ENCODE assay signal across 8 cellular contexts in the genomic region with DNA sequence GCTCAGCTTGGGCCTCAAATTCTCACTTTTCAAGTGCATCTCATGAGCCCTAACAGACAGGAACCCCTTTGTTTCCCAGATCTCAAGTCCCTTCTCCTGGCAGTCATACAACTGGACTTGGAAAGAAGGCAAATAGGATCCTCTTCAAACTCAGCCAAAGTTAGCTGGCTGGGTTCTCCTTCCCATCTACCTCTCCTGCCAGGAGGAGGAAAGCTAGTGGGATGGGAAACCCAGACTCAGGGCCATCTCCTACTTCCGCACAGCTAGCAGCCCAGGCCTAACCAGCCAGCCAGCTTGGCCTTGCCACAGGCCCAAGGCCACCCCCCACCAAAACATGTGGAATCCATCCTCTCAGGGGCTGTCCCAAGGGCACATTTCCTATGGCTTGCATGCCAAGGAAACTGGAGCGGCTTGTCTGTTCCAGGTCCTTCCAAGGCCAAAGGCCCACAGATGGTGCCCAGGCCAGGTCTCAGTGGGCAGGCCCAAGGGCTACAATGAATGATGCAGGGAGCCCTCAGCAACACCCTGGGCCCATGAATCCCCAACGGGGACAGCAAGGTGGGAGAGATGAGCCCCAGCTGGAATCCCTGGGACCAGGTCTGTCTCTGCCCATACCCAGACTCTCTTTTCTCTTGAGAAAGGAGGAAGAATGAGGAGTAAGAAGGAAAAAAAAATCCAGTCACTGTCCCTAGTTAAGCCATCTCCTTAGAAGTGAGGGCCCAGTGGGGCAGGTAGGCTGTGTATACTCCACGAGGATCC. TPM values are rescaled to one million over a fixed set of nuclear protein-coding genes. Genes with fewer than 3 reads are reported as not detected.
DNase-seq lines count a peak whose midpoint lies in the region; ATAC-seq, FAIRE-seq and TF ChIP-seq lines count a peak whose summit lies in the region.

No MANE protein-coding gene starts in this region.

- intact Hi-C loops in esophagus squamous epithelium (cut with DNase I) (no loop called here), ovary (cut with DNase I) (no loop called here)

- peaks cover 66% of the 10 kb centered on the region for H3K79me2 ChIP-seq in DND-41 (ENCODE audit: insufficient read depth, low read length)

- ATAC-seq in DND-41 (ENCODE audit: insufficient read depth, low read depth) (no peak), HG03457 (IDR thresholded peaks at IDR 0.05; ENCODE audit: unreplicated experiment) (no peak)

- H3K27ac ChIP-seq in DND-41 (ENCODE audit: low read length) (peak overlapping the region; percentile 87), SJCRH30 (no peak overlapping the region), esophagus squamous epithelium (peak overlapping the region; percentile 92 to 97 (median 96)), ovary (peak overlapping the region in 1 of 2 donors; percentile 72)

- WGBS in esophagus squamous epithelium, 2 donors: 15 to 43% methylated on average over 2 of the region's 4 CpGs
- 19 to 25% (median 24%) methylated on average over 4 of the region's 4 CpGs for WGBS in ovary, 3 donors

- TF ChIP-seq POLR2A in esophagus squamous epithelium (IDR thresholded peaks at IDR 0.05): no peak
- no peak for TF ChIP-seq POLR2A in ovary (IDR thresholded peaks at IDR 0.05)

- peak overlapping the region; percentile 99 for H3K4me2 ChIP-seq in DND-41 (ENCODE audit: insufficient read depth, low read length)

- no peak for TF ChIP-seq EP300 in ovary (IDR thresholded peaks at IDR 0.05)

- H3K27me3 ChIP-seq in DND-41 (ENCODE audit: insufficient read depth, low read length, poor library complexity) (no peaks in the 10 kb centered on the region), SJCRH30 (no peaks in the 10 kb centered on the region), esophagus squamous epithelium (no peaks in the 10 kb centered on the region), ovary (no peaks in the 10 kb centered on the region)

- peak overlapping the region; percentile 69 to 98 for H3K4me3 ChIP-seq in DND-41 (ENCODE audit: low read depth in 1 of 2, low read length in 2 of 2)
- H3K4me3 ChIP-seq in SJCRH30: peak overlapping the region; percentile 83
- peak overlapping the region; percentile 77 to 95 (median 92) for H3K4me3 ChIP-seq in esophagus squamous epithelium
- H3K4me3 ChIP-seq in ovary: peak overlapping the region; percentile 100

- no peak for DNase-seq in DND-41
- no peak for DNase-seq in SJCRH30
- DNase-seq in esophagus squamous epithelium (lab: John Stamatoyannopoulos, UW): no peak
- DNase-seq in ovary: peak in 3 of 5 donors; percentile 28 to 57 (median 38)
- DNase-seq in NAMALWA (ENCODE audit: low spot score): no peak
- DNase-seq in stimulated activated CD4-positive, alpha-beta T cell treated with anti-CD3 and anti-CD28 coated beads, Interleukin-4, amount 100 ng/mL, for 1 hour: no peak
- no peak for DNase-seq in urothelium cell line (ENCODE audit: low spot score)

- H3K4me1 ChIP-seq in DND-41 (ENCODE audit: insufficient read depth, low read length): peaks cover 36% of the 10 kb centered on the region
- H3K4me1 ChIP-seq in SJCRH30: peaks cover 11% of the 10 kb centered on the region; the same call in 1 of the 2 replicates
- H3K4me1 ChIP-seq in esophagus squamous epithelium: peaks cover 41 to 68% (median 43%) of the 10 kb centered on the region in 3 donors
- peaks cover 25% of the 10 kb centered on the region for H3K4me1 ChIP-seq in ovary (ENCODE audit: insufficient read depth)

- H3K36me3 ChIP-seq in DND-41 (ENCODE audit: insufficient read depth, low read length) (peaks cover 38% of the 10 kb centered on the region), SJCRH30 (no peaks in the 10 kb centered on the region; the same call in 1 of the 2 replicates), esophagus squamous epithelium (peaks cover 0 to 19% (median 15%) of the 10 kb centered on the region in 3 donors), ovary (no peaks in the 10 kb centered on the region)

- FAIRE-seq in urothelium cell line (lab: Jason Lieb, UNC): no peak

- peaks cover 49% of the 10 kb centered on the region for H4K20me1 ChIP-seq in DND-41 (ENCODE audit: insufficient read depth, low read length)

- TF ChIP-seq CTCF in DND-41 (IDR thresholded peaks at IDR 0.05; ENCODE audit: borderline replicate concordance, extremely low read depth, low read length, poor library complexity, severe bottlenecking) (no peak), esophagus squamous epithelium (IDR thresholded peaks at IDR 0.05) (no peak), ovary (IDR thresholded peaks at IDR 0.05) (no peak)

- H3K9me3 ChIP-seq in DND-41 (ENCODE audit: insufficient read depth, low read length, severe bottlenecking) (no peaks in the 10 kb centered on the region), SJCRH30 (replicated peaks) (no peaks in the 10 kb centered on the region), esophagus squamous epithelium (no peaks in the 10 kb centered on the region), ovary (no peaks in the 10 kb centered on the region)

- H2AFZ ChIP-seq in DND-41 (ENCODE audit: low read depth, low read length): no peak overlapping the region

- peak overlapping the region; percentile 94 for H3K9ac ChIP-seq in DND-41 (ENCODE audit: low read depth, low read length)

RNA-seq across cellular contexts. Expression of a gene that starts 1.7 kb away (rescaled TPM):
- 35.7 and 38.5 TPM in 2 replicates for total RNA-seq in SJCRH30 (2014; rRNA removed; shearing (Covaris generic))
- total RNA-seq in esophagus squamous epithelium (100 to 1,000 TPM; 111 to 161 (median 133) TPM), ovary (100 to 1,000 TPM in 1 of 7 donors, 10 to 100 TPM in 6; 46.2 to 117 (median 72.9) TPM)
- 10 to 100 TPM; 47.9 to 52.7 TPM for polyA plus RNA-seq in ovary

RNA-seq across cellular contexts. Expression of a gene that starts 13.3 kb away (rescaled TPM):
- total RNA-seq in SJCRH30 (2014; rRNA removed; shearing (Covaris generic)): 34.9 and 35.1 TPM in 2 replicates
- total RNA-seq in esophagus squamous epithelium (10 to 100 TPM; 19.8 to 52.3 (median 29.0) TPM), ovary (10 to 100 TPM; 26.1 to 46.5 (median 34.7) TPM)
- 10 to 100 TPM; 21.3 to 47.0 TPM for polyA plus RNA-seq in ovary

RNA-seq across cellular contexts. Expression of a gene that starts 13.5 kb away (rescaled TPM):
- total RNA-seq in SJCRH30 (2014; rRNA removed; shearing (Covaris generic)): 52.7 and 64.8 TPM in 2 replicates
- total RNA-seq in esophagus squamous epithelium (10 to 100 TPM; 55.0 to 87.9 (median 80.7) TPM), ovary (100 to 1,000 TPM in 2 of 7 donors, 10 to 100 TPM in 5; 36.4 to 111 (median 83.8) TPM)
- polyA plus RNA-seq in ovary: 100 to 1,000 TPM in 1 of 2 donors, 10 to 100 TPM in 1; 96.2 to 155 TPM

RNA-seq across cellular contexts. Expression of a gene that starts 32.7 kb away (rescaled TPM):
- not detected in 2 replicates for total RNA-seq in SJCRH30 (2014; rRNA removed; shearing (Covaris generic))
- total RNA-seq in esophagus squamous epithelium: not detected
- not detected for total RNA-seq in ovary
- polyA plus RNA-seq in ovary: not detected

RNA-seq across cellular contexts. Expression of a gene that starts 41.0 kb away (rescaled TPM):
- not detected in 2 replicates for total RNA-seq in SJCRH30 (2014; rRNA removed; shearing (Covaris generic))
- total RNA-seq in esophagus squamous epithelium: not detected
- not detected for total RNA-seq in ovary
- polyA plus RNA-seq in ovary: not detected

Comparison
In these comparisons a context has a peak if more than half of its experiments do, and no peak if none do; other contexts are left out.
1. DNase-seq: peak in ovary (3 of 5); none in DND-41 (single experiment), SJCRH30 (0 of 2), esophagus squamous epithelium (single experiment), NAMALWA (single experiment), stimulated activated CD4-positive, alpha-beta T cell treated with anti-CD3 and anti-CD28 coated beads, Interleukin-4, amount 100 ng/mL, for 1 hour (single experiment) and urothelium cell line (single experiment).
2. Peak in every context shown above with its lines, with median percentiles within 50 percentile points of each other: H3K4me3 ChIP-seq.